In genomic region chr1:177585492-177586220, GRCh38 we compare ENCODE assay signal across 14 cellular contexts.
A peak's percentile ranks its signal among the peaks of the same experiment; 100 is the strongest.
DNase-seq lines count a peak whose midpoint lies in the region; ATAC-seq and TF ChIP-seq lines count a peak whose summit lies in the region.
"Had no signal": no experiment of that assay in that cellular context is flagged by ENCODE, and none has a peak within 500 bp of the region (broad histone marks: within the 10 kb centered on the region; RNA-seq: fewer than 3 reads in every experiment).

No MANE protein-coding gene starts in this region.

- TF ChIP-seq POLR2A in esophagus squamous epithelium (IDR thresholded peaks at IDR 0.05) (no peak), stomach (IDR thresholded peaks at IDR 0.05) (no peak)

- ATAC-seq in GM19463 (IDR thresholded peaks at IDR 0.05; ENCODE audit: unreplicated experiment): peak; percentile 80
- ATAC-seq: body of pancreas, SK-N-SH treated with all-trans-retinoic acid at 6 μM for 48 hours had no signal

- H3K27me3 ChIP-seq in esophagus squamous epithelium (peaks cover 0 to 22% (median 0%) of the 10 kb centered on the region in 4 donors), stomach (no peaks in the 10 kb centered on the region)
- H3K27me3 ChIP-seq: body of pancreas, neural progenitor cell had no signal

- H3K4me1 ChIP-seq in esophagus squamous epithelium (peaks cover 0 to 24% (median 5%) of the 10 kb centered on the region in 3 donors), stomach (peaks cover 0 to 11% (median 9%) of the 10 kb centered on the region in 4 donors)
- H3K4me1 ChIP-seq: body of pancreas, neural progenitor cell had no signal

- DNase-seq in NCI-H345 (lab: John Stamatoyannopoulos, UW) (peak; percentile 61), esophagus squamous epithelium (lab: John Stamatoyannopoulos, UW) (no peak), stomach (peak; percentile 54), NCI-H82 treated with DMSO at 0.1 percent for 48 hours (lab: John Stamatoyannopoulos, UW; ENCODE audit: unreplicated experiment) (no peak), occipital lobe (lab: John Stamatoyannopoulos, UW) (no peak)
- no peak for DNase-seq in activated CD4-positive, alpha-beta T cell treated with anti-CD3 and anti-CD28 coated beads, Interleukin-2, amount 50 U/mL, for 48 hours
- no peak for DNase-seq in central memory CD4-positive, alpha-beta T cell
- DNase-seq: body of pancreas; CD8-positive, alpha-beta memory T cell; Kasumi-1; NCI-H446 had no signal

- TF ChIP-seq EP300 in stomach (IDR thresholded peaks at IDR 0.05): no peak

- no peaks in the 10 kb centered on the region for H3K9me3 ChIP-seq in esophagus squamous epithelium
- no peaks in the 10 kb centered on the region for H3K9me3 ChIP-seq in stomach
- H3K9me3 ChIP-seq: body of pancreas had no signal

- peak overlapping the region in 3 of 4 donors; percentile 12 to 57 (median 41) for H3K27ac ChIP-seq in esophagus squamous epithelium
- H3K27ac ChIP-seq in stomach: peak overlapping the region in 1 of 5 donors; percentile 15
- H3K27ac ChIP-seq: body of pancreas, neural progenitor cell had no signal

- 15 to 22% methylated on average over 3 of the region's 3 CpGs for WGBS in esophagus squamous epithelium, 2 donors
- 23 to 32% (median 28%) methylated on average over 3 of the region's 3 CpGs for WGBS in stomach, 5 donors

- TF ChIP-seq CTCF in esophagus squamous epithelium (IDR thresholded peaks at IDR 0.05) (no peak), stomach (IDR thresholded peaks at IDR 0.05) (no peak)

- no peaks in the 10 kb centered on the region for H3K36me3 ChIP-seq in esophagus squamous epithelium
- H3K36me3 ChIP-seq in stomach: no peaks in the 10 kb centered on the region
- H3K36me3 ChIP-seq: neural progenitor cell had no signal

- intact Hi-C loops in esophagus squamous epithelium (cut with DNase I) (no loop called here), stomach (cut with DNase I; ENCODE audit: low total_unique reads) (no loop called here)

- no peak overlapping the region for H3K4me3 ChIP-seq in esophagus squamous epithelium
- H3K4me3 ChIP-seq in stomach: no peak overlapping the region
- H3K4me3 ChIP-seq: body of pancreas, neural progenitor cell had no signal

Comparison
In these comparisons a context has a peak if more than half of its experiments do, and no peak if none do; other contexts are left out.
1. DNase-seq: peak in NCI-H345 (single experiment) and stomach (single experiment); none in esophagus squamous epithelium (single experiment), activated CD4-positive, alpha-beta T cell treated with anti-CD3 and anti-CD28 coated beads, Interleukin-2, amount 50 U/mL, for 48 hours (0 of 2), central memory CD4-positive, alpha-beta T cell (single experiment), NCI-H82 treated with DMSO at 0.1 percent for 48 hours (single experiment) and occipital lobe (single experiment).